In the genomic region with DNA sequence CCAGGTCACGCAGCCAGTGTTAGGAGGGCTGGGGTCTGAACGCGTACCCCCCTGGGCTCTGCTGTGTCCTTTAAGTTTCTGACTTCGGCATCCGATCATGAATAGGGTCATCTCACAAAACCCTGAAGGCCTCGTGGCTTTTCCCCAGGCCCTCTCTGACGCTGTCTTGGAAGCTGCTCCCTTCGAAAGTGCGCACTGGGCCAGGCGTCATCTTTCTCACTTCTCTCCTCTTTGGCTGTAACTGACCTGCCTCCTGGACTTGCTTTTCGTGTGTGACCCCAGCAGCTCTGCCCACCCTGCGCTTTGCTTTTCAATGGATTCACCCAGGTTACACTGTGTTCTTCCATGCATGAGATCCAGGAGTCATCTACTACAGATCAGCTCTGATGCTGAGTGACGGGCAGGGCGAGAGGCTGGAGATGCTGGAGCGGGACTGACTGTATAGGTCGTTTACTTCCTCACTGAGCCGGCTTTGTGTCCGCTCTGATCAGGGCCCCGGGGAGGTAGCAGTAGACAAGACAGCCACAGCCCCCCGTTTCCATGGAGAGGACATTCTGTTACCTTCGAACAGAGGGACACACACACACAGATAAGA, we compare ENCODE assay signal across 2 cellular contexts.
TF ChIP-seq lines count a peak whose summit lies in the region.

No MANE protein-coding gene starts in this region.

TF ChIP-seq in SK-N-SH, 30 proteins besides CTCF, POLR2A, EP300 and RAD21 (continued from another document):
- TF ChIP-seq, protein P1, sequence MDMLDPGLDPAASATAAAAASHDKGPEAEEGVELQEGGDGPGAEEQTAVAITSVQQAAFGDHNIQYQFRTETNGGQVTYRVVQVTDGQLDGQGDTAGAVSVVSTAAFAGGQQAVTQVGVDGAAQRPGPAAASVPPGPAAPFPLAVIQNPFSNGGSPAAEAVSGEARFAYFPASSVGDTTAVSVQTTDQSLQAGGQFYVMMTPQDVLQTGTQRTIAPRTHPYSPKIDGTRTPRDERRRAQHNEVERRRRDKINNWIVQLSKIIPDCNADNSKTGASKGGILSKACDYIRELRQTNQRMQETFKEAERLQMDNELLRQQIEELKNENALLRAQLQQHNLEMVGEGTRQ (IDR thresholded peaks at IDR 0.05; ENCODE audit: borderline replicate concordance, low read depth, low read length): no peak

TF ChIP-seq in SK-N-SH treated with all-trans-retinoic acid at 6 μM for 48 hours, 23 proteins besides CTCF, POLR2A, EP300 and RAD21 (continued from another document):
- TF ChIP-seq, protein P2, sequence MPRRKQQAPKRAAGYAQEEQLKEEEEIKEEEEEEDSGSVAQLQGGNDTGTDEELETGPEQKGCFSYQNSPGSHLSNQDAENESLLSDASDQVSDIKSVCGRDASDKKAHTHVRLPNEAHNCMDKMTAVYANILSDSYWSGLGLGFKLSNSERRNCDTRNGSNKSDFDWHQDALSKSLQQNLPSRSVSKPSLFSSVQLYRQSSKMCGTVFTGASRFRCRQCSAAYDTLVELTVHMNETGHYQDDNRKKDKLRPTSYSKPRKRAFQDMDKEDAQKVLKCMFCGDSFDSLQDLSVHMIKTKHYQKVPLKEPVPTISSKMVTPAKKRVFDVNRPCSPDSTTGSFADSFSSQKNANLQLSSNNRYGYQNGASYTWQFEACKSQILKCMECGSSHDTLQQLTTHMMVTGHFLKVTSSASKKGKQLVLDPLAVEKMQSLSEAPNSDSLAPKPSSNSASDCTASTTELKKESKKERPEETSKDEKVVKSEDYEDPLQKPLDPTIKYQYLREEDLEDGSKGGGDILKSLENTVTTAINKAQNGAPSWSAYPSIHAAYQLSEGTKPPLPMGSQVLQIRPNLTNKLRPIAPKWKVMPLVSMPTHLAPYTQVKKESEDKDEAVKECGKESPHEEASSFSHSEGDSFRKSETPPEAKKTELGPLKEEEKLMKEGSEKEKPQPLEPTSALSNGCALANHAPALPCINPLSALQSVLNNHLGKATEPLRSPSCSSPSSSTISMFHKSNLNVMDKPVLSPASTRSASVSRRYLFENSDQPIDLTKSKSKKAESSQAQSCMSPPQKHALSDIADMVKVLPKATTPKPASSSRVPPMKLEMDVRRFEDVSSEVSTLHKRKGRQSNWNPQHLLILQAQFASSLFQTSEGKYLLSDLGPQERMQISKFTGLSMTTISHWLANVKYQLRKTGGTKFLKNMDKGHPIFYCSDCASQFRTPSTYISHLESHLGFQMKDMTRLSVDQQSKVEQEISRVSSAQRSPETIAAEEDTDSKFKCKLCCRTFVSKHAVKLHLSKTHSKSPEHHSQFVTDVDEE (CRISPR knock-in tag; IDR thresholded peaks at IDR 0.05): no peak
TF ChIP-seq in SK-N-SH treated with all-trans-retinoic acid at 6 μM for 48 hours: peak in this region for 0.
